Comparison of ENCODE assay signal across 1 cellular context in genomic region chr10:103175580-103176285, GRCh38.
TF ChIP-seq lines count a peak whose summit lies in the region.

No MANE protein-coding gene starts in this region.

TF ChIP-seq in GM12878, 131 proteins besides CTCF, POLR2A, EP300 and RAD21:
- TF ChIP-seq, protein P1, sequence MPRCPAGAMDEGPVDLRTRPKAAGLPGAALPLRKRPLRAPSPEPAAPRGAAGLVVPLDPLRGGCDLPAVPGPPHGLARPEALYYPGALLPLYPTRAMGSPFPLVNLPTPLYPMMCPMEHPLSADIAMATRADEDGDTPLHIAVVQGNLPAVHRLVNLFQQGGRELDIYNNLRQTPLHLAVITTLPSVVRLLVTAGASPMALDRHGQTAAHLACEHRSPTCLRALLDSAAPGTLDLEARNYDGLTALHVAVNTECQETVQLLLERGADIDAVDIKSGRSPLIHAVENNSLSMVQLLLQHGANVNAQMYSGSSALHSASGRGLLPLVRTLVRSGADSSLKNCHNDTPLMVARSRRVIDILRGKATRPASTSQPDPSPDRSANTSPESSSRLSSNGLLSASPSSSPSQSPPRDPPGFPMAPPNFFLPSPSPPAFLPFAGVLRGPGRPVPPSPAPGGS (IDR thresholded peaks at IDR 0.05; ENCODE audit: borderline replicate concordance, insufficient read depth, low read depth, low read length, poor library complexity, severe bottlenecking), result no peak
- TF ChIP-seq, protein P2, sequence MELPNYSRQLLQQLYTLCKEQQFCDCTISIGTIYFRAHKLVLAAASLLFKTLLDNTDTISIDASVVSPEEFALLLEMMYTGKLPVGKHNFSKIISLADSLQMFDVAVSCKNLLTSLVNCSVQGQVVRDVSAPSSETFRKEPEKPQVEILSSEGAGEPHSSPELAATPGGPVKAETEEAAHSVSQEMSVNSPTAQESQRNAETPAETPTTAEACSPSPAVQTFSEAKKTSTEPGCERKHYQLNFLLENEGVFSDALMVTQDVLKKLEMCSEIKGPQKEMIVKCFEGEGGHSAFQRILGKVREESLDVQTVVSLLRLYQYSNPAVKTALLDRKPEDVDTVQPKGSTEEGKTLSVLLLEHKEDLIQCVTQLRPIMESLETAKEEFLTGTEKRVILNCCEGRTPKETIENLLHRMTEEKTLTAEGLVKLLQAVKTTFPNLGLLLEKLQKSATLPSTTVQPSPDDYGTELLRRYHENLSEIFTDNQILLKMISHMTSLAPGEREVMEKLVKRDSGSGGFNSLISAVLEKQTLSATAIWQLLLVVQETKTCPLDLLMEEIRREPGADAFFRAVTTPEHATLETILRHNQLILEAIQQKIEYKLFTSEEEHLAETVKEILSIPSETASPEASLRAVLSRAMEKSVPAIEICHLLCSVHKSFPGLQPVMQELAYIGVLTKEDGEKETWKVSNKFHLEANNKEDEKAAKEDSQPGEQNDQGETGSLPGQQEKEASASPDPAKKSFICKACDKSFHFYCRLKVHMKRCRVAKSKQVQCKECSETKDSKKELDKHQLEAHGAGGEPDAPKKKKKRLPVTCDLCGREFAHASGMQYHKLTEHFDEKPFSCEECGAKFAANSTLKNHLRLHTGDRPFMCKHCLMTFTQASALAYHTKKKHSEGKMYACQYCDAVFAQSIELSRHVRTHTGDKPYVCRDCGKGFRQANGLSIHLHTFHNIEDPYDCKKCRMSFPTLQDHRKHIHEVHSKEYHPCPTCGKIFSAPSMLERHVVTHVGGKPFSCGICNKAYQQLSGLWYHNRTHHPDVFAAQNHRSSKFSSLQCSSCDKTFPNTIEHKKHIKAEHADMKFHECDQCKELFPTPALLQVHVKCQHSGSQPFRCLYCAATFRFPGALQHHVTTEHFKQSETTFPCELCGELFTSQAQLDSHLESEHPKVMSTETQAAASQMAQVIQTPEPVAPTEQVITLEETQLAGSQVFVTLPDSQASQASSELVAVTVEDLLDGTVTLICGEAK (IDR thresholded peaks at IDR 0.05; ENCODE audit: borderline replicate concordance), result no peak
- TF ChIP-seq CREB1 (IDR thresholded peaks at IDR 0.05; ENCODE audit: low read depth) (no peak), USF2 (IDR thresholded peaks at IDR 0.05; ENCODE audit: borderline replicate concordance, low read depth, low read length) (no peak), SMAD1 (IDR thresholded peaks at IDR 0.05; ENCODE audit: low read depth, partially characterized antibody) (no peak)
- TF ChIP-seq, protein P3, sequence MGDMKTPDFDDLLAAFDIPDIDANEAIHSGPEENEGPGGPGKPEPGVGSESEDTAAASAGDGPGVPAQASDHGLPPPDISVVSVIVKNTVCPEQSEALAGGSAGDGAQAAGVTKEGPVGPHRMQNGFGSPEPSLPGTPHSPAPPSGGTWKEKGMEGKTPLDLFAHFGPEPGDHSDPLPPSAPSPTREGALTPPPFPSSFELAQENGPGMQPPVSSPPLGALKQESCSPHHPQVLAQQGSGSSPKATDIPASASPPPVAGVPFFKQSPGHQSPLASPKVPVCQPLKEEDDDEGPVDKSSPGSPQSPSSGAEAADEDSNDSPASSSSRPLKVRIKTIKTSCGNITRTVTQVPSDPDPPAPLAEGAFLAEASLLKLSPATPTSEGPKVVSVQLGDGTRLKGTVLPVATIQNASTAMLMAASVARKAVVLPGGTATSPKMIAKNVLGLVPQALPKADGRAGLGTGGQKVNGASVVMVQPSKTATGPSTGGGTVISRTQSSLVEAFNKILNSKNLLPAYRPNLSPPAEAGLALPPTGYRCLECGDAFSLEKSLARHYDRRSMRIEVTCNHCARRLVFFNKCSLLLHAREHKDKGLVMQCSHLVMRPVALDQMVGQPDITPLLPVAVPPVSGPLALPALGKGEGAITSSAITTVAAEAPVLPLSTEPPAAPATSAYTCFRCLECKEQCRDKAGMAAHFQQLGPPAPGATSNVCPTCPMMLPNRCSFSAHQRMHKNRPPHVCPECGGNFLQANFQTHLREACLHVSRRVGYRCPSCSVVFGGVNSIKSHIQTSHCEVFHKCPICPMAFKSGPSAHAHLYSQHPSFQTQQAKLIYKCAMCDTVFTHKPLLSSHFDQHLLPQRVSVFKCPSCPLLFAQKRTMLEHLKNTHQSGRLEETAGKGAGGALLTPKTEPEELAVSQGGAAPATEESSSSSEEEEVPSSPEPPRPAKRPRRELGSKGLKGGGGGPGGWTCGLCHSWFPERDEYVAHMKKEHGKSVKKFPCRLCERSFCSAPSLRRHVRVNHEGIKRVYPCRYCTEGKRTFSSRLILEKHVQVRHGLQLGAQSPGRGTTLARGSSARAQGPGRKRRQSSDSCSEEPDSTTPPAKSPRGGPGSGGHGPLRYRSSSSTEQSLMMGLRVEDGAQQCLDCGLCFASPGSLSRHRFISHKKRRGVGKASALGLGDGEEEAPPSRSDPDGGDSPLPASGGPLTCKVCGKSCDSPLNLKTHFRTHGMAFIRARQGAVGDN (IDR thresholded peaks at IDR 0.05), result no peak
- TF ChIP-seq, protein P4, sequence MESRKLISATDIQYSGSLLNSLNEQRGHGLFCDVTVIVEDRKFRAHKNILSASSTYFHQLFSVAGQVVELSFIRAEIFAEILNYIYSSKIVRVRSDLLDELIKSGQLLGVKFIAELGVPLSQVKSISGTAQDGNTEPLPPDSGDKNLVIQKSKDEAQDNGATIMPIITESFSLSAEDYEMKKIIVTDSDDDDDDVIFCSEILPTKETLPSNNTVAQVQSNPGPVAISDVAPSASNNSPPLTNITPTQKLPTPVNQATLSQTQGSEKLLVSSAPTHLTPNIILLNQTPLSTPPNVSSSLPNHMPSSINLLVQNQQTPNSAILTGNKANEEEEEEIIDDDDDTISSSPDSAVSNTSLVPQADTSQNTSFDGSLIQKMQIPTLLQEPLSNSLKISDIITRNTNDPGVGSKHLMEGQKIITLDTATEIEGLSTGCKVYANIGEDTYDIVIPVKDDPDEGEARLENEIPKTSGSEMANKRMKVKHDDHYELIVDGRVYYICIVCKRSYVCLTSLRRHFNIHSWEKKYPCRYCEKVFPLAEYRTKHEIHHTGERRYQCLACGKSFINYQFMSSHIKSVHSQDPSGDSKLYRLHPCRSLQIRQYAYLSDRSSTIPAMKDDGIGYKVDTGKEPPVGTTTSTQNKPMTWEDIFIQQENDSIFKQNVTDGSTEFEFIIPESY (IDR thresholded peaks at IDR 0.05), result no peak
- TF ChIP-seq, protein P5, sequence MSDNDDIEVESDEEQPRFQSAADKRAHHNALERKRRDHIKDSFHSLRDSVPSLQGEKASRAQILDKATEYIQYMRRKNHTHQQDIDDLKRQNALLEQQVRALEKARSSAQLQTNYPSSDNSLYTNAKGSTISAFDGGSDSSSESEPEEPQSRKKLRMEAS (IDR thresholded peaks at IDR 0.05; ENCODE audit: low read depth, low read length), result no peak
TF ChIP-seq in GM12878: peak in this region for 0.
